ENCODE assay signal across 10 cellular contexts in genomic region chr14:101561145-101561896, GRCh38. TPM values are rescaled to one million over a fixed set of nuclear protein-coding genes. Genes with fewer than 3 reads are reported as not detected.
A peak's percentile ranks its signal among the peaks of the same experiment; 100 is the strongest.
DNase-seq lines count a peak whose midpoint lies in the region; ATAC-seq and TF ChIP-seq lines count a peak whose summit lies in the region.
"Had no signal": no experiment of that assay in that cellular context is flagged by ENCODE, and none has a peak within 500 bp of the region (broad histone marks: within the 10 kb centered on the region; RNA-seq: fewer than 3 reads in every experiment).

DIO3 (plus strand) TSS chr14:101561495.

- no peak within 1 kb of the TSS for H2BK120ac ChIP-seq in trophoblast cell (ENCODE audit: insufficient read depth, low read length, poor library complexity)

- TF ChIP-seq CTCF in GM23338 (conservative IDR thresholded peaks at IDR 0.05; ENCODE audit: low read depth in 2 of 2) (no peak), esophagus squamous epithelium (IDR thresholded peaks at IDR 0.05) (no peak)

- no peak within 1 kb of the TSS for H2AK5ac ChIP-seq in trophoblast cell (ENCODE audit: low read length)

- H2AFZ ChIP-seq in GM23338 (no peak within 1 kb of the TSS), trophoblast cell (ENCODE audit: insufficient read depth, low read length, poor library complexity) (no peak within 1 kb of the TSS)

- H4K8ac ChIP-seq in trophoblast cell (ENCODE audit: low read depth, low read length), result no peak within 1 kb of the TSS

- H3K79me2 ChIP-seq in GM23338 (replicated peaks; ENCODE audit: insufficient read depth) (no peaks in the 10 kb centered on the region), trophoblast cell (ENCODE audit: control insufficient read depth, insufficient read depth, low read length, poor library complexity) (peaks cover 9% of the 10 kb centered on the region)

- intact Hi-C loops in esophagus squamous epithelium (cut with DNase I), result no loop called here

- H3K14ac ChIP-seq in trophoblast cell (ENCODE audit: low read length), result no peak within 1 kb of the TSS

- peak; percentile 45 for ATAC-seq in GM23338
- ATAC-seq in stimulated activated naive CD8-positive, alpha-beta T cell treated with anti-CD3 and anti-CD28 coated beads, Interleukin-15, amount 100 ng/mL, for 72 hours, result no peak
- no peak for ATAC-seq in HG02973 (IDR thresholded peaks at IDR 0.05; ENCODE audit: unreplicated experiment)
- ATAC-seq: activated naive CD4-positive, alpha-beta T cell treated with anti-CD3 and anti-CD28 coated beads, Interleukin-2, amount 50 U/mL, for 72 hours; K562 had no signal

- H3K9me3 ChIP-seq in esophagus squamous epithelium (peaks cover 0 to 18% (median 10%) of the 10 kb centered on the region in 3 donors), trophoblast cell (ENCODE audit: insufficient read depth, low read depth, low read length) (peaks cover 17% of the 10 kb centered on the region)

- H3K27ac ChIP-seq in GM23338 (ENCODE audit: low read depth), result no peak within 1 kb of the TSS
- peak within 1 kb of the TSS in 2 of 4 donors; percentile 78 to 85 for H3K27ac ChIP-seq in esophagus squamous epithelium
- no peak within 1 kb of the TSS for H3K27ac ChIP-seq in trophoblast cell (ENCODE audit: low read depth, low read length)

- no peak within 1 kb of the TSS for H3K4me2 ChIP-seq in GM23338
- peak within 1 kb of the TSS; percentile 64 for H3K4me2 ChIP-seq in trophoblast cell (ENCODE audit: low read length)

- peak; percentile 93 for DNase-seq in GM23338 (ENCODE audit: low spot score)
- DNase-seq in NCI-H128 (lab: John Stamatoyannopoulos, UW; ENCODE audit: unreplicated experiment), result peak; percentile 38
- no peak for DNase-seq in esophagus squamous epithelium (lab: John Stamatoyannopoulos, UW)
- no peak for DNase-seq in trophoblast cell
- DNase-seq in stimulated activated naive CD8-positive, alpha-beta T cell treated with anti-CD3 and anti-CD28 coated beads, Interleukin-15, amount 100 ng/mL, for 72 hours, result no peak
- DNase-seq in SW 1271 (lab: John Stamatoyannopoulos, UW), result no peak
- DNase-seq: NCI-H774 had no signal

- no peaks in the 10 kb centered on the region for H3K36me3 ChIP-seq in GM23338 (ENCODE audit: insufficient read depth)
- H3K36me3 ChIP-seq in esophagus squamous epithelium, result no peaks in the 10 kb centered on the region
- peaks cover 2 to 5% of the 10 kb centered on the region in 2 experiments for H3K36me3 ChIP-seq in trophoblast cell (ENCODE audit: control insufficient read depth in 1 of 2, insufficient read depth in 2 of 2, low read length in 2 of 2)

- no peak within 1 kb of the TSS for H2BK12ac ChIP-seq in trophoblast cell (ENCODE audit: low read length)

- no peak for TF ChIP-seq POLR2A in esophagus squamous epithelium (IDR thresholded peaks at IDR 0.05)

- no peak within 1 kb of the TSS for H3K9ac ChIP-seq in trophoblast cell (ENCODE audit: low read length)

- H3F3A ChIP-seq in GM23338 (replicated peaks; ENCODE audit: low read depth), result no peaks in the 10 kb centered on the region

- H3K4me3 ChIP-seq in GM23338 (peak within 1 kb of the TSS; percentile 24; the same call in 1 of the 2 replicates), esophagus squamous epithelium (peak within 1 kb of the TSS in 3 of 4 donors; percentile 43 to 63 (median 57)), trophoblast cell (ENCODE audit: low read depth, low read length) (peak within 1 kb of the TSS; percentile 76)
- H3K4me3 ChIP-seq: K562 had no signal

- no peak within 1 kb of the TSS for H3K4ac ChIP-seq in trophoblast cell (ENCODE audit: low read depth, low read length)

- H4K20me1 ChIP-seq in GM23338 (replicated peaks; ENCODE audit: insufficient read depth), result peaks cover 6% of the 10 kb centered on the region

- H3K18ac ChIP-seq in trophoblast cell (ENCODE audit: low read length), result no peak within 1 kb of the TSS

- H3K4me1 ChIP-seq in GM23338 (ENCODE audit: insufficient read depth) (peaks cover 9% of the 10 kb centered on the region; the same call in 1 of the 2 replicates), esophagus squamous epithelium (peaks cover 5 to 67% (median 14%) of the 10 kb centered on the region in 3 donors), trophoblast cell (ENCODE audit: control insufficient read depth in 1 of 2, insufficient read depth in 2 of 2, low read length in 2 of 2) (peaks cover 4 to 19% of the 10 kb centered on the region in 2 experiments)

- no peaks in the 10 kb centered on the region for H3K9me2 ChIP-seq in GM23338 (ENCODE audit: insufficient read depth)

- H2BK5ac ChIP-seq in trophoblast cell (ENCODE audit: low read depth, low read length, poor library complexity), result no peak within 1 kb of the TSS

- no peak within 1 kb of the TSS for H3K27ac Mint-ChIP-seq in GM23338
- peak within 1 kb of the TSS in 1 of 2 donors; percentile 59 for H3K27ac Mint-ChIP-seq in stimulated activated naive CD8-positive, alpha-beta T cell treated with anti-CD3 and anti-CD28 coated beads, Interleukin-15, amount 100 ng/mL, for 72 hours

- no peak within 1 kb of the TSS for H4K91ac ChIP-seq in trophoblast cell (ENCODE audit: low read depth, low read length)

- H3K36me3 Mint-ChIP-seq in GM23338 (ENCODE audit: low read depth), result peaks cover 10% of the 10 kb centered on the region

- H3K4me3 Mint-ChIP-seq in GM23338, result peak within 1 kb of the TSS; percentile 42; the same call in 2 of the 3 replicates
- H3K4me3 Mint-ChIP-seq in stimulated activated naive CD8-positive, alpha-beta T cell treated with anti-CD3 and anti-CD28 coated beads, Interleukin-15, amount 100 ng/mL, for 72 hours, result peak within 1 kb of the TSS in 1 of 2 donors; percentile 39

- peaks cover 22% of the 10 kb centered on the region for H3K9me3 Mint-ChIP-seq in GM23338
- H3K9me3 Mint-ChIP-seq in stimulated activated naive CD8-positive, alpha-beta T cell treated with anti-CD3 and anti-CD28 coated beads, Interleukin-15, amount 100 ng/mL, for 72 hours, result peaks cover 0 to 14% of the 10 kb centered on the region in 2 donors

- peaks cover 89% of the 10 kb centered on the region for H3K27me3 Mint-ChIP-seq in GM23338 (ENCODE audit: insufficient read depth, low read depth, poor library complexity)
- H3K27me3 Mint-ChIP-seq in stimulated activated naive CD8-positive, alpha-beta T cell treated with anti-CD3 and anti-CD28 coated beads, Interleukin-15, amount 100 ng/mL, for 72 hours, result peaks cover 92% of the 10 kb centered on the region

- 43 to 50% methylated on average over 15 to 22 of the region's 73 CpGs for whole genome bisulfite sequencing in esophagus squamous epithelium, 2 donors
- no CpG with 5 or more reads among the region's 73 CpGs for WGBS in trophoblast cell (ENCODE audit: extremely low coverage, insufficient coverage, insufficient read length)

- no peak within 1 kb of the TSS for H3K23ac ChIP-seq in trophoblast cell (ENCODE audit: low read length)

- H4K12ac ChIP-seq in trophoblast cell (ENCODE audit: low read depth, low read length), result no peak within 1 kb of the TSS

- peaks cover 15% of the 10 kb centered on the region for H3K4me1 Mint-ChIP-seq in GM23338
- peaks cover 31% of the 10 kb centered on the region for H3K4me1 Mint-ChIP-seq in stimulated activated naive CD8-positive, alpha-beta T cell treated with anti-CD3 and anti-CD28 coated beads, Interleukin-15, amount 100 ng/mL, for 72 hours

- peaks cover 9% of the 10 kb centered on the region for H3K79me1 ChIP-seq in trophoblast cell (ENCODE audit: low read length)

- peaks cover 92% of the 10 kb centered on the region for H3K27me3 ChIP-seq in GM23338 (ENCODE audit: insufficient read depth)
- H3K27me3 ChIP-seq in esophagus squamous epithelium, result peaks cover 15 to 100% (median 36%) of the 10 kb centered on the region in 4 donors
- H3K27me3 ChIP-seq in trophoblast cell (ENCODE audit: insufficient read depth, low read length), result peaks cover 41% of the 10 kb centered on the region

TF ChIP-seq in GM23338, 12 proteins besides CTCF, POLR2A, EP300 and RAD21:
- TF ChIP-seq POLR2AphosphoS5 (IDR thresholded peaks at IDR 0.05; ENCODE audit: low read depth), result peak; percentile 58; the same call in 1 of the 2 replicates
- no peak for TF ChIP-seq JUNB (IDR thresholded peaks at IDR 0.05; ENCODE audit: unreplicated experiment)
- peak; percentile 83 for TF ChIP-seq EZH2 (IDR thresholded peaks at IDR 0.05; ENCODE audit: low read depth, unreplicated experiment)
- peak; percentile 27 for TF ChIP-seq EZH2phosphoT487 (IDR thresholded peaks at IDR 0.05; ENCODE audit: unreplicated experiment)

RNA-seq across cellular contexts. Expression of gene DIO3, which starts in this region (rescaled TPM):
- 0.28 TPM in 1 of 2 replicates, not detected in the other for total RNA-seq in GM23338 (2014; rRNA removed; shearing (Covaris generic))
- polyA plus RNA-seq in GM23338 (2016; fragmentation: Nextera tagmentation; extraction: Ambion mirVana), result 0.10 TPM in 2 replicates
- total RNA-seq in esophagus squamous epithelium, result 1 to 10 TPM in 1 of 4 donors, under 1 TPM in 3; 0.18 to 4.0 (median 0.53) TPM
- 106 and 119 TPM in 2 replicates for polyA plus RNA-seq in trophoblast cell (2013)
- total RNA-seq: activated naive CD4-positive, alpha-beta T cell treated with anti-CD3 and anti-CD28 coated beads, Interleukin-2, amount 50 U/mL, for 72 hours; K562 had no signal
- polyA plus RNA-seq: K562 had no signal

Comparison
In these comparisons a context has a peak if more than half of its experiments do, and no peak if none do; other contexts are left out.
1. Peak in DNase-seq, ATAC-seq and H3K4me3 ChIP-seq in GM23338; RNA of the gene not detected or under 1 TPM.
2. H3K4me3 ChIP-seq: peak in every context shown above with its lines; median percentile 76 in trophoblast cell; 57 in esophagus squamous epithelium; 24 in GM23338.